8 cellular contexts compared by ENCODE assay signal in the genomic region with DNA sequence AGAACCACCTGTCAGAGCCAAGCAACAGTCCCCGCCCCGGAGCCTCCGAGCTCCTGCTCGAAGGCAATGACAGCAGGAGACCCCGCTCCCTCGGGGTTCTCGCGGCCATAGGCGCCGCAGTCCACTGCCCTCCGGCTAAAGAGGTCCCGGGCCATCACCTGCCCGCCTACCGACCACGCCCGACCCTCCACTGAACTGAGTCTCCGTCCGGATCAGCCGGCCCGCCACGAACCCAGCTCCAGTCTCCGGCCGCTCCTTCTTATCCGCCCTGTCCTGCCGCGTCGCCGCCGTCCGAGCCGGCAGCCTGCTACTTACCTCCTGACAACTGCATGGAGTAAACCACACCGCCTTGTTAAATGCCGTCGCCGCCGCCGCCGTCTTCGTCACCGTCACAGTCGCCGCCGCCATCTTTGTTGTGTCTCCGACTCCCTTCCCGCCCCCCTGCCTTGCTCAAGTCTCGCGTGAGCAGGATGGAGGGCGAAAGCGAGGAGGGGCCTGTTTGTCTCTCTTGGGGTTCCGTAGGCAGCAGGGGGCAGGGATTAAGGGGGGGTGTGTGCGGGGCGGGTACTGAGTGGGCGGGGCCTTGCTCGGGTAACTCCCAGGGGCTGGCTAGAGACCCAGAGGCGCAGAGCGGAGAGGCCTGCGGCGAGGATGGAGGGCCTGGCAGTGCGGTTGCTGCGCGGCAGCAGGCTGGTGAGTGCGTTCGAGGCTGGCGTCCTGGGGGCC. TPM values are rescaled to one million over a fixed set of nuclear protein-coding genes. Genes with fewer than 3 reads are reported as not detected.
A peak's percentile ranks its signal among the peaks of the same experiment; 100 is the strongest.
DNase-seq lines count a peak whose midpoint lies in the region; ATAC-seq, FAIRE-seq and TF ChIP-seq lines count a peak whose summit lies in the region.

ACADSB (plus strand) TSS at position 628 of the 726 bp plus-strand sequence; CDS start at position 652, 24 bp downstream.
IKZF5 (minus strand) TSS at position 417 of the 726 bp plus-strand sequence. CDS start 10,170 bp downstream, outside the sequence.

- WGBS in mesendoderm (ENCODE audit: extremely low coverage, insufficient coverage, low lambda C conversion rate) = no CpG with 5 or more reads among the region's 64 CpGs

- H3K79me1 ChIP-seq in mesendoderm (ENCODE audit: low read length) = no peaks in the 10 kb centered on the region

- no peak for TF ChIP-seq CTCF in Caco-2 (IDR thresholded peaks at IDR 0.05; ENCODE audit: insufficient read depth in 1 of 2, low read depth in 1 of 2, low read length in 1 of 2, severe bottlenecking in 1 of 2, unreplicated experiment in 1 of 2)

- peak within 1 kb of the TSS; percentile 96 for H3K56ac ChIP-seq in mesendoderm (ENCODE audit: low read length)

- no peak within 1 kb of the TSS for H2BK120ac ChIP-seq in mesendoderm (ENCODE audit: low read depth, low read length)

- peak within 1 kb of the TSS; percentile 44 for H3K18ac ChIP-seq in mesendoderm (ENCODE audit: low read length)

- H3K36me3 ChIP-seq in Caco-2 (ENCODE audit: control insufficient read depth, insufficient read depth, low read length) (no peaks in the 10 kb centered on the region), mesendoderm (ENCODE audit: control insufficient read depth, insufficient read depth, low read length) (no peaks in the 10 kb centered on the region)

- peak within 1 kb of the TSS; percentile 17 for H2BK5ac ChIP-seq in mesendoderm (ENCODE audit: low read length)

- peaks cover 6% of the 10 kb centered on the region for H3K4me1 Mint-ChIP-seq in Caco-2 (ENCODE audit: low read depth, unreplicated experiment)
- H3K4me1 Mint-ChIP-seq in effector memory CD8-positive, alpha-beta T cell (ENCODE audit: low read depth in 2 of 2) = peaks cover 27 to 53% of the 10 kb centered on the region in 2 donors

- no peak within 1 kb of the TSS for H3K4ac ChIP-seq in mesendoderm (ENCODE audit: low read depth, low read length)

- peak; percentile 84 for ATAC-seq in GM21381 (IDR thresholded peaks at IDR 0.05; ENCODE audit: unreplicated experiment)
- ATAC-seq in effector memory CD8-positive, alpha-beta T cell (replicated peaks) = peak; percentile 85

- H4K5ac ChIP-seq in mesendoderm (ENCODE audit: low read length) = no peak within 1 kb of the TSS

- POLR2A ChIA-PET in Caco-2 (lab: Charles Lee) = interaction anchor here (1.0 to 2.1 kb wide), 2 partner anchors 12 to 29 kb away, joined by 4 to 11 read pairs; partner anchors contain the start of gene PSTK

- CTCF ChIA-PET in Caco-2 (lab: Charles Lee) = interaction anchor here (1.1 kb wide), 1 partner anchor 986 kb away, joined by 3 read pairs; no protein-coding TSS in a partner anchor

- peak within 1 kb of the TSS; percentile 99 for H3K4me3 ChIP-seq in Caco-2 (ENCODE audit: low read depth, low read length)
- peak within 1 kb of the TSS; percentile 85 for H3K4me3 ChIP-seq in mesendoderm (ENCODE audit: low read length)

- H3K27me3 ChIP-seq in Caco-2 (replicated peaks; ENCODE audit: control insufficient read depth, insufficient read depth, low read length) (no peaks in the 10 kb centered on the region), mesendoderm (ENCODE audit: insufficient read depth, low read length, poor library complexity) (no peaks in the 10 kb centered on the region)

- H3K36me3 Mint-ChIP-seq in Caco-2 (ENCODE audit: insufficient read depth, unreplicated experiment) = peaks cover 13% of the 10 kb centered on the region
- peaks cover 20% of the 10 kb centered on the region for H3K36me3 Mint-ChIP-seq in effector memory CD8-positive, alpha-beta T cell (ENCODE audit: insufficient read depth)

- DNase-seq in Caco-2 = peak; percentile 96 to 98
- peak; percentile 90 for DNase-seq in HTR-8/SVneo (ENCODE audit: insufficient read length, low spot score)
- DNase-seq in NOMO-1 treated with DMSO at 0.1 percent for 48 hours (lab: John Stamatoyannopoulos, UW; ENCODE audit: unreplicated experiment) = peak; percentile 92
- DNase-seq in activated CD8-positive, alpha-beta memory T cell treated with anti-CD3 and anti-CD28 coated beads for 4 hours (ENCODE audit: low read depth in 2 of 2) = peak; percentile 90 to 96
- peak; percentile 94 to 97 (median 94) for DNase-seq in effector memory CD8-positive, alpha-beta T cell
- DNase-seq in mesendoderm = peak; percentile 99
- peak; percentile 90 for DNase-seq in stimulated activated CD8-positive, alpha-beta memory T cell treated with anti-CD3 and anti-CD28 coated beads, Interleukin-12 subunit alpha, Interleukin-12 subunit beta, amount 100 ng/mL, for 4 hours (ENCODE audit: low read depth)

- H3K9me3 Mint-ChIP-seq in Caco-2 (ENCODE audit: unreplicated experiment) = no peaks in the 10 kb centered on the region
- no peaks in the 10 kb centered on the region for H3K9me3 Mint-ChIP-seq in effector memory CD8-positive, alpha-beta T cell

- H3K27ac Mint-ChIP-seq in Caco-2 (ENCODE audit: unreplicated experiment) = peak within 1 kb of the TSS; percentile 98
- peak within 1 kb of the TSS; percentile 99 for H3K27ac Mint-ChIP-seq in effector memory CD8-positive, alpha-beta T cell

- no peak within 1 kb of the TSS for H2BK15ac ChIP-seq in mesendoderm (replicated peaks; ENCODE audit: low read depth)

- H2AK5ac ChIP-seq in mesendoderm (ENCODE audit: low read length) = no peak within 1 kb of the TSS

- intact Hi-C loops in Caco-2 (cut with micrococcal nuclease; ENCODE audit: unreplicated experiment) = loop anchor here (1.0 to 2.0 kb wide), 3 partner anchors 13 to 54 kb away; partner anchors contain the start of genes C10orf88 and PSTK

- H3K4me1 ChIP-seq in Caco-2 (peaks cover 9% of the 10 kb centered on the region; the same call in 1 of the 2 replicates), mesendoderm (ENCODE audit: control insufficient read depth, low read depth, low read length) (peaks cover 2% of the 10 kb centered on the region)

- peak within 1 kb of the TSS; percentile 86 for H3K9ac ChIP-seq in mesendoderm (ENCODE audit: low read length)

- peak within 1 kb of the TSS; percentile 90 for H3K4me2 ChIP-seq in mesendoderm (ENCODE audit: low read length)

- FAIRE-seq in HTR-8/SVneo (lab: Jason Lieb, UNC) = peak; percentile 92

- H3K27me3 Mint-ChIP-seq in Caco-2 (ENCODE audit: insufficient read depth, unreplicated experiment) = no peaks in the 10 kb centered on the region
- no peaks in the 10 kb centered on the region for H3K27me3 Mint-ChIP-seq in effector memory CD8-positive, alpha-beta T cell

- no peaks in the 10 kb centered on the region for H3K9me3 ChIP-seq in Caco-2

- H4K8ac ChIP-seq in mesendoderm (ENCODE audit: low read depth, low read length) = no peak within 1 kb of the TSS

- H3K23ac ChIP-seq in mesendoderm (ENCODE audit: low read length) = no peak within 1 kb of the TSS

- H3K79me2 ChIP-seq in mesendoderm (ENCODE audit: control insufficient read depth, insufficient read depth, low read length) = peaks cover 16% of the 10 kb centered on the region

- BruUV-seq in Caco-2 (replicated peaks; lab: Mats Ljungman, UMichigan) = no TSS peak

- peak within 1 kb of the TSS; percentile 91 for H3K4me3 Mint-ChIP-seq in Caco-2 (ENCODE audit: unreplicated experiment)
- H3K4me3 Mint-ChIP-seq in effector memory CD8-positive, alpha-beta T cell = peak within 1 kb of the TSS; percentile 97 to 98

- peak within 1 kb of the TSS; percentile 13 for H3K27ac ChIP-seq in mesendoderm (ENCODE audit: low read depth, low read length)

RNA-seq across cellular contexts. Expression of gene ACADSB, which starts in this region (rescaled TPM):
- total RNA-seq in Caco-2 (2022) = 23.5 and 25.3 TPM in 2 replicates
- polyA plus RNA-seq in mesendoderm (2013, experiment 1 of 2) = 19.1 TPM
- 18.2 TPM for polyA plus RNA-seq in mesendoderm (2013, experiment 2 of 2)

RNA-seq across cellular contexts. Expression of gene IKZF5, which starts in this region (rescaled TPM):
- total RNA-seq in Caco-2 (2022) = 10.4 and 11.6 TPM in 2 replicates
- 15.5 TPM for polyA plus RNA-seq in mesendoderm (2013, experiment 1 of 2)
- polyA plus RNA-seq in mesendoderm (2013, experiment 2 of 2) = 15.3 TPM

Comparison
In these comparisons a context has a peak if more than half of its experiments do, and no peak if none do; other contexts are left out.
1. Peak in every context shown above with its lines: DNase-seq, ATAC-seq, H3K4me3 ChIP-seq and H3K27ac ChIP-seq.